In the genomic region with DNA sequence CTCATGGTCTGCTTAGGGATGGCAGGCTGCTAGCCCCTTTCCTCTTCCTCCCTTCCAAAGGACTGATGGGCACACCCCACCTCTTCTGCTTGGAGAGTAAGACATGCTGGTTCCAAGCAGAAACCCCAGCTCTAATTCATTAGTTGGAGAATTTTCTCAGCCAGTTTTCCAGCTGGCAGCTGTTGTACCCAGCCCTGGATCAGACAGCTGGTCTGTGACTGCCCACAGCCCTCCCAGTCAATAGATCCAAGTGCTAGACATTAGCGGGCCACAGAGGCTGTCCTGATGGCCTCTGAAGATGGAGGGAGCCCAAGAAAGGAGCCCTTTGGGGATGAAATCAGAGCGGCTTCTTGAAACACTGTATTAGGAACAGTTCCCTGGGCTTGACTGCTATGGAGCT, we compare ENCODE assay signal across 35 cellular contexts. TPM values are rescaled to one million over a fixed set of nuclear protein-coding genes. Genes with fewer than 3 reads are reported as not detected.
DNase-seq lines count a peak whose midpoint lies in the region; ATAC-seq, FAIRE-seq and TF ChIP-seq lines count a peak whose summit lies in the region.
"Had no signal": no experiment of that assay in that cellular context is flagged by ENCODE, and none has a peak within 500 bp of the region (broad histone marks: within the 10 kb centered on the region; RNA-seq: fewer than 3 reads in every experiment).

No MANE protein-coding gene starts in this region.

- H3K4me3 Mint-ChIP-seq in neural progenitor cell (no peak overlapping the region), type B pancreatic cell (no peak overlapping the region)
- H3K4me3 Mint-ChIP-seq: activated CD4-positive, alpha-beta T cell treated with anti-CD3 and anti-CD28 coated beads, Interleukin-2, amount 10 ng/mL, durations not matched to agents 7 days and 5 days; activated naive CD8-positive, alpha-beta T cell treated with anti-CD3 and anti-CD28 coated beads, Interleukin-2, amount 50 U/mL, for 24 hours; activated T-cell treated with anti-CD3 and anti-CD28 coated beads, Interleukin-2, amount 50 U/mL, for 4 hours; WTC11 had no signal

- H3K14ac ChIP-seq in H1 (ENCODE audit: insufficient read length) = no peak overlapping the region

- no peaks in the 10 kb centered on the region for H3K79me2 ChIP-seq in H1 (ENCODE audit: control insufficient read depth in 1 of 2, insufficient read depth in 2 of 2, low read length in 2 of 2)
- H3K79me2 ChIP-seq in neural progenitor cell (ENCODE audit: low read depth) = no peaks in the 10 kb centered on the region

- H2BK12ac ChIP-seq in H1 (ENCODE audit: low read depth, low read length) = no peak overlapping the region

- peaks cover 23% of the 10 kb centered on the region for H3F3A ChIP-seq in neural progenitor cell (ENCODE audit: low read depth)

- no peak for TF ChIP-seq RAD21 in H1 (IDR thresholded peaks at IDR 0.05 in 1 of 2, conservative IDR thresholded peaks at IDR 0.05 in 1 of 2; ENCODE audit: low read depth in 2 of 2, low read length in 2 of 2)

- H2AFZ ChIP-seq in H1 (ENCODE audit: low read length) = no peak overlapping the region
- H2AFZ ChIP-seq in neural progenitor cell (replicated peaks) = no peak overlapping the region
- H2AFZ ChIP-seq: PC-9 had no signal

- H3K27me3 Mint-ChIP-seq in neural progenitor cell (ENCODE audit: insufficient read depth, low read depth) (peaks cover 6% of the 10 kb centered on the region), type B pancreatic cell (no peaks in the 10 kb centered on the region)
- H3K27me3 Mint-ChIP-seq: activated CD4-positive, alpha-beta T cell treated with anti-CD3 and anti-CD28 coated beads, Interleukin-2, amount 10 ng/mL, durations not matched to agents 7 days and 5 days; activated naive CD8-positive, alpha-beta T cell treated with anti-CD3 and anti-CD28 coated beads, Interleukin-2, amount 50 U/mL, for 24 hours; progenitor cell of endocrine pancreas had no signal

- H4K5ac ChIP-seq in H1 (ENCODE audit: insufficient read length, low read depth, low read length) = no peak overlapping the region

- no peak overlapping the region for H3K4me2 ChIP-seq in H1 (ENCODE audit: insufficient read depth in 1 of 2, low read depth in 2 of 2, low read length in 2 of 2)
- no peak overlapping the region for H3K4me2 ChIP-seq in neural progenitor cell
- H3K4me2 ChIP-seq: BLaER1, PC-9, smooth muscle cell had no signal

- H3K9ac ChIP-seq in H1 (replicated peaks in 1 of 4; ENCODE audit: extremely low read depth in 1 of 4, low read depth in 3 of 4, low read length in 3 of 4) = no peak overlapping the region
- H3K9ac ChIP-seq in neural progenitor cell = no peak overlapping the region
- H3K9ac ChIP-seq: BLaER1 had no signal

- H3K4ac ChIP-seq in H1 (replicated peaks; ENCODE audit: insufficient read length, low read depth, low read length) = no peak overlapping the region

- TF ChIP-seq CTCF in H1 (IDR thresholded peaks at IDR 0.05; ENCODE audit: control extremely low read depth in 1 of 3, insufficient read depth in 1 of 3, low read depth in 1 of 3, low read length in 3 of 3) = no peak
- TF ChIP-seq CTCF in neural progenitor cell (IDR thresholded peaks at IDR 0.05) = no peak
- TF ChIP-seq CTCF in type B pancreatic cell (conservative IDR thresholded peaks at IDR 0.05) = no peak
- no peak for TF ChIP-seq CTCF in sigmoid colon (IDR thresholded peaks at IDR 0.05)
- no peak for TF ChIP-seq CTCF in upper lobe of right lung (IDR thresholded peaks at IDR 0.05)
- no peak for TF ChIP-seq CTCF in tibial nerve (IDR thresholded peaks at IDR 0.05)

- no peak overlapping the region for H2BK15ac ChIP-seq in H1 (ENCODE audit: low read length)

- H3K27ac ChIP-seq in H1 (ENCODE audit: low read depth, low read length) = no peak overlapping the region
- H3K27ac ChIP-seq in neural progenitor cell = no peak overlapping the region
- no peak overlapping the region for H3K27ac ChIP-seq in sigmoid colon
- no peak overlapping the region for H3K27ac ChIP-seq in upper lobe of right lung
- no peak overlapping the region for H3K27ac ChIP-seq in tibial nerve
- H3K27ac ChIP-seq: BLaER1, PC-9, upper lobe of left lung had no signal

- intact Hi-C loops in sigmoid colon (cut with DNase I) (loop anchor here (2.0 to 10.0 kb wide), 2 partner anchors 85 to 211 kb away; no protein-coding TSS in a partner anchor), upper lobe of right lung (cut with DNase I) (no loop called here)

- FAIRE-seq in H1 (lab: Jason Lieb, UNC) = no peak
- FAIRE-seq: endothelial cell of umbilical vein, GM19239, HTR-8/SVneo, kidney had no signal

- no peaks in the 10 kb centered on the region for H3K79me1 ChIP-seq in H1 (ENCODE audit: low read depth, low read length)

- 0 out of 2 replicates have a peak overlapping the region, but pooled peaks have one; percentile 29 for H4K8ac ChIP-seq in H1 (ENCODE audit: extremely low read depth, insufficient read depth, low read length)

- H2BK20ac ChIP-seq in H1 (ENCODE audit: low read length) = no peak overlapping the region

- no peaks in the 10 kb centered on the region for H3K27me3 ChIP-seq in H1 (replicated peaks in 1 of 4; ENCODE audit: control insufficient read depth in 3 of 4, extremely low read depth in 1 of 4, insufficient read depth in 3 of 4, low read length in 3 of 4)
- no peaks in the 10 kb centered on the region for H3K27me3 ChIP-seq in neural progenitor cell
- no peaks in the 10 kb centered on the region for H3K27me3 ChIP-seq in sigmoid colon
- no peaks in the 10 kb centered on the region for H3K27me3 ChIP-seq in upper lobe of right lung
- no peaks in the 10 kb centered on the region for H3K27me3 ChIP-seq in tibial nerve
- H3K27me3 ChIP-seq: BLaER1, stomach, upper lobe of left lung had no signal

- H3K4me1 Mint-ChIP-seq in neural progenitor cell (peaks cover 31% of the 10 kb centered on the region), type B pancreatic cell (ENCODE audit: unreplicated experiment) (peaks cover 13% of the 10 kb centered on the region)
- H3K4me1 Mint-ChIP-seq: activated CD4-positive, alpha-beta T cell treated with anti-CD3 and anti-CD28 coated beads, Interleukin-2, amount 10 ng/mL, durations not matched to agents 7 days and 5 days had no signal

- TF ChIP-seq POLR2A in H1 (IDR thresholded peaks at IDR 0.05; ENCODE audit: control extremely low read depth in 1 of 2, low read depth in 2 of 2, low read length in 2 of 2) = no peak
- no peak for TF ChIP-seq POLR2A in sigmoid colon (IDR thresholded peaks at IDR 0.05)
- no peak for TF ChIP-seq POLR2A in tibial nerve (IDR thresholded peaks at IDR 0.05)

- TF ChIP-seq EP300 in H1 (IDR thresholded peaks at IDR 0.05; ENCODE audit: borderline replicate concordance in 1 of 2, low read depth in 2 of 2, low read length in 2 of 2) (no peak), sigmoid colon (IDR thresholded peaks at IDR 0.05) (no peak), tibial nerve (IDR thresholded peaks at IDR 0.05) (no peak)

- H4K20me1 ChIP-seq in H1 (replicated peaks in 1 of 2; ENCODE audit: control insufficient read depth in 1 of 2, insufficient read depth in 2 of 2, low read length in 2 of 2) (no peaks in the 10 kb centered on the region), neural progenitor cell (ENCODE audit: low read depth) (no peaks in the 10 kb centered on the region)
- H4K20me1 ChIP-seq: BLaER1 had no signal

- DNase-seq in Ammon's horn (ENCODE audit: low spot score) = peak; percentile 49
- peak; percentile 51 for DNase-seq in NCI-H446 treated with DMSO at 0.1 percent for 48 hours (lab: John Stamatoyannopoulos, UW)
- no peak for DNase-seq in H1 (ENCODE audit: low read depth in 1 of 2, low spot score in 2 of 2)
- no peak for DNase-seq in neural progenitor cell (ENCODE audit: low spot score)
- no peak for DNase-seq in type B pancreatic cell (ENCODE audit: extremely low spot score, unreplicated experiment)
- DNase-seq in sigmoid colon = no peak
- DNase-seq in upper lobe of right lung = no peak
- no peak for DNase-seq in tibial nerve (ENCODE audit: low spot score in 2 of 2)
- DNase-seq: activated CD4-positive, alpha-beta T cell treated with anti-CD3 and anti-CD28 coated beads, Interleukin-2, amount 10 ng/mL, durations not matched to agents 7 days and 5 days; activated gamma-delta T cell treated with Interleukin-2 at 50 U/mL for 16 hours; activated naive CD8-positive, alpha-beta T cell treated with anti-CD3 and anti-CD28 coated beads, Interleukin-2, amount 50 U/mL, for 24 hours; activated T-cell treated with anti-CD3 and anti-CD28 coated beads, Interleukin-2, amount 50 U/mL, for 4 hours; DMS79; GDM1; HCEC 1CT; kidney; NCI-H2081; NK-92 treated with Interleukin-12 subunit alpha and Interleukin-12 subunit beta, amount 100 ng/mL, for 24 hours; PC-9; SHP77 treated with DMSO at 0.1 percent for 48 hours; stimulated activated CD4-positive, alpha-beta T cell treated with anti-CD3 and anti-CD28 coated beads, Interleukin-2, amount 100 ng/mL, for 24 hours; stomach; upper lobe of left lung had no signal

- 92% methylated on average over 2 of the region's 2 CpGs; no CpG with 5 or more reads in 1 of the 2 experiments for WGBS in H1 (ENCODE audit: extremely low coverage in 1 of 2, insufficient coverage in 1 of 2, insufficient read length in 1 of 2, insufficient replicate concordance in 2 of 2, low coverage in 1 of 2, low lambda C conversion rate in 2 of 2, missing lambda C conversion rate in 1 of 2), 2 experiments
- 73 to 92% methylated on average over 2 of the region's 2 CpGs for WGBS in sigmoid colon, 2 donors
- 56 to 74% methylated on average over 1 to 2 of the region's 2 CpGs for WGBS in tibial nerve, 2 donors

- CTCF ChIA-PET in H1 (lab: Charles Lee; ENCODE audit: partially characterized antibody) = interaction anchor here (0.6 to 2.0 kb wide), 6 partner anchors 9 to 1814 kb away, joined by 3 to 6 read pairs (median 3); no protein-coding TSS in a partner anchor

- ATAC-seq in upper lobe of right lung = no peak
- ATAC-seq: activated naive CD8-positive, alpha-beta T cell treated with anti-CD3 and anti-CD28 coated beads, Interleukin-2, amount 50 U/mL, for 24 hours; activated T-cell treated with anti-CD3 and anti-CD28 coated beads, Interleukin-2, amount 50 U/mL, for 4 hours; K562 had no signal

- H3K23me2 ChIP-seq in H1 (ENCODE audit: low read depth, low read length) = no peaks in the 10 kb centered on the region

- no peak overlapping the region for H3K18ac ChIP-seq in H1 (ENCODE audit: extremely low read depth, low read length)

- H3K56ac ChIP-seq in H1 (replicated peaks; ENCODE audit: insufficient read length, low read depth, low read length) = no peak overlapping the region

- H3K36me3 ChIP-seq in H1 (ENCODE audit: control insufficient read depth in 2 of 4, insufficient read depth in 4 of 4, low read length in 3 of 4) (no peaks in the 10 kb centered on the region), neural progenitor cell (no peaks in the 10 kb centered on the region), sigmoid colon (peaks cover 0 to 14% (median 8%) of the 10 kb centered on the region in 4 donors), upper lobe of right lung (no peaks in the 10 kb centered on the region), tibial nerve (peaks cover 0 to 9% (median 0%) of the 10 kb centered on the region in 3 donors)
- H3K36me3 ChIP-seq: BLaER1, upper lobe of left lung had no signal

- 0 out of 2 replicates have a peak overlapping the region, but pooled peaks have one; percentile 89 for H2BK5ac ChIP-seq in H1 (ENCODE audit: low read depth, low read length)

- no peak overlapping the region for H2BK120ac ChIP-seq in H1 (replicated peaks; ENCODE audit: low read depth, low read length)

- H3K9me3 ChIP-seq in H1 (ENCODE audit: insufficient read depth in 2 of 2, low read depth in 1 of 2, low read length in 1 of 2) = no peaks in the 10 kb centered on the region
- H3K9me3 ChIP-seq in neural progenitor cell (ENCODE audit: low read depth) = no peaks in the 10 kb centered on the region
- no peaks in the 10 kb centered on the region for H3K9me3 ChIP-seq in sigmoid colon
- H3K9me3 ChIP-seq in upper lobe of right lung = no peaks in the 10 kb centered on the region
- no peaks in the 10 kb centered on the region for H3K9me3 ChIP-seq in tibial nerve
- H3K9me3 ChIP-seq: BLaER1, stomach, upper lobe of left lung had no signal

- H3K23ac ChIP-seq in H1 (ENCODE audit: insufficient read length) = no peak overlapping the region

- H3K36me3 Mint-ChIP-seq in neural progenitor cell (no peaks in the 10 kb centered on the region), type B pancreatic cell (no peaks in the 10 kb centered on the region)
- H3K36me3 Mint-ChIP-seq: WTC11 had no signal

- H3K4me3 ChIP-seq in H1 (ENCODE audit: extremely low read depth in 1 of 4, insufficient read depth in 2 of 4, low read depth in 3 of 4, low read length in 4 of 4) (no peak overlapping the region), neural progenitor cell (no peak overlapping the region), sigmoid colon (no peak overlapping the region), upper lobe of right lung (no peak overlapping the region), tibial nerve (no peak overlapping the region)
- H3K4me3 ChIP-seq: BLaER1, K562, lung, PC-9, smooth muscle cell, stomach, upper lobe of left lung had no signal

- H3K27ac Mint-ChIP-seq in neural progenitor cell (peak overlapping the region; percentile 72), type B pancreatic cell (no peak overlapping the region)
- H3K27ac Mint-ChIP-seq: activated CD4-positive, alpha-beta T cell treated with anti-CD3 and anti-CD28 coated beads, Interleukin-2, amount 10 ng/mL, durations not matched to agents 7 days and 5 days; activated naive CD8-positive, alpha-beta T cell treated with anti-CD3 and anti-CD28 coated beads, Interleukin-2, amount 50 U/mL, for 24 hours; progenitor cell of endocrine pancreas; WTC11 had no signal

- POLR2A ChIA-PET in H1 (lab: Charles Lee; ENCODE audit: partially characterized antibody) = interaction anchor here (1.4 to 1.6 kb wide), 2 partner anchors 9 to 179 kb away, joined by 3 to 5 read pairs; no protein-coding TSS in a partner anchor

- peaks cover 19 to 21% (median 19%) of the 10 kb centered on the region in 4 experiments for H3K4me1 ChIP-seq in H1 (replicated peaks in 1 of 4; ENCODE audit: control insufficient read depth in 3 of 4, insufficient read depth in 4 of 4, low read length in 3 of 4)
- H3K4me1 ChIP-seq in neural progenitor cell = peaks cover 33% of the 10 kb centered on the region
- H3K4me1 ChIP-seq in sigmoid colon = peaks cover 0 to 41% (median 38%) of the 10 kb centered on the region in 4 donors
- H3K4me1 ChIP-seq in upper lobe of right lung = peaks cover 11% of the 10 kb centered on the region
- H3K4me1 ChIP-seq in tibial nerve = peaks cover 0 to 41% (median 18%) of the 10 kb centered on the region in 4 donors

- H2AK5ac ChIP-seq in H1 (ENCODE audit: low read depth, low read length) = 0 out of 2 replicates have a peak overlapping the region, but pooled peaks have one; percentile 76

- H4K91ac ChIP-seq in H1 (replicated peaks; ENCODE audit: insufficient read length, low read length) = no peak overlapping the region

- H3K9me3 Mint-ChIP-seq in neural progenitor cell (no peaks in the 10 kb centered on the region), type B pancreatic cell (no peaks in the 10 kb centered on the region)
- H3K9me3 Mint-ChIP-seq: activated CD4-positive, alpha-beta T cell treated with anti-CD3 and anti-CD28 coated beads, Interleukin-2, amount 10 ng/mL, durations not matched to agents 7 days and 5 days; activated naive CD8-positive, alpha-beta T cell treated with anti-CD3 and anti-CD28 coated beads, Interleukin-2, amount 50 U/mL, for 24 hours; activated T-cell treated with anti-CD3 and anti-CD28 coated beads, Interleukin-2, amount 50 U/mL, for 4 hours; WTC11 had no signal

RNA-seq across cellular contexts. Expression of gene ACOT11, which starts 35.8 kb away (rescaled TPM):
- 3.5 and 3.8 TPM in 2 replicates for total RNA-seq in H1 (2021; fragmentation: NEBNext Ultra II Directional; extraction: Animal tissue kit (Norgen Biotek cat#: 25700))
- polyA plus RNA-seq in H1 (2011; rRNA removed) (4.5 and 5.6 TPM in 2 replicates), sigmoid colon (10 to 100 TPM; 21.0 to 40.9 (median 31.9) TPM)
- polyA plus RNA-seq in H1 (2011; cell fraction: cytosol; rRNA removed) = 4.2 TPM
- 9.9 TPM for polyA plus RNA-seq in H1 (2011; cell fraction: nucleus; rRNA removed)
- polyA plus RNA-seq in H1 (2012, experiment 1 of 2) = 2.9 to 4.1 TPM (median 3.4 TPM) in 4 replicates
- polyA plus RNA-seq in H1 (2012, experiment 2 of 2) = 3.2 TPM
- 2.8 TPM for polyA plus RNA-seq in H1 (2013, experiment 1 of 2)
- polyA plus RNA-seq in H1 (2013, experiment 2 of 2) = 2.5 TPM
- polyA minus RNA-seq in H1 (2011; rRNA and poly(A)+ RNA removed) = 6.1 and 6.3 TPM in 2 replicates
- 1.8 TPM for polyA minus RNA-seq in H1 (2011; cell fraction: cytosol; rRNA and poly(A)+ RNA removed)
- polyA minus RNA-seq in H1 (2011; cell fraction: nucleus; rRNA and poly(A)+ RNA removed) = 8.7 TPM
- total RNA-seq in neural progenitor cell (ENCODE audit: low replicate concordance) (0.51 and 1.7 TPM in 2 replicates), type B pancreatic cell (ENCODE audit: low replicate concordance) (5.2 and 11.6 TPM in 2 replicates), sigmoid colon (10 to 100 TPM in 3 of 4 donors, 1 to 10 TPM in 1; 8.9 to 30.5 (median 19.8) TPM), upper lobe of right lung (5.0 TPM), tibial nerve (10 to 100 TPM in 2 of 4 donors, 1 to 10 TPM in 2; 7.5 to 13.8 (median 10.2) TPM)

RNA-seq across cellular contexts. Expression of gene FAM151A, which starts 39.5 kb away (rescaled TPM):
- not detected in 2 replicates for total RNA-seq in H1 (2021; fragmentation: NEBNext Ultra II Directional; extraction: Animal tissue kit (Norgen Biotek cat#: 25700))
- 0.08 TPM in 1 of 2 replicates, not detected in the other for polyA plus RNA-seq in H1 (2011; rRNA removed)
- polyA plus RNA-seq in H1 (2011; cell fraction: cytosol; rRNA removed) = 0.08 TPM
- polyA plus RNA-seq in H1 (2011; cell fraction: nucleus; rRNA removed) = 0.07 TPM
- polyA plus RNA-seq in H1 (2012, experiment 1 of 2) = not detected in 4 replicates
- polyA plus RNA-seq in H1 (2012, experiment 2 of 2) = not detected
- 0.08 TPM for polyA plus RNA-seq in H1 (2013, experiment 1 of 2)
- 0.06 TPM for polyA plus RNA-seq in H1 (2013, experiment 2 of 2)
- not detected in 2 replicates for polyA minus RNA-seq in H1 (2011; rRNA and poly(A)+ RNA removed)
- polyA minus RNA-seq in H1 (2011; cell fraction: cytosol; rRNA and poly(A)+ RNA removed) = not detected
- polyA minus RNA-seq in H1 (2011; cell fraction: nucleus; rRNA and poly(A)+ RNA removed) = not detected
- total RNA-seq in neural progenitor cell (ENCODE audit: low replicate concordance) = not detected in 2 replicates
- total RNA-seq in type B pancreatic cell (ENCODE audit: low replicate concordance) = 0.39 and 5.8 TPM in 2 replicates
- total RNA-seq in sigmoid colon = not detected
- polyA plus RNA-seq in sigmoid colon = 1 to 10 TPM; 3.2 to 5.4 (median 3.7) TPM
- not detected for total RNA-seq in upper lobe of right lung
- total RNA-seq in tibial nerve = not detected
- total RNA-seq: activated CD4-positive, alpha-beta T cell treated with anti-CD3 and anti-CD28 coated beads, Interleukin-2, amount 10 ng/mL, durations not matched to agents 7 days and 5 days; activated T-cell treated with anti-CD3 and anti-CD28 coated beads, Interleukin-2, amount 50 U/mL, for 4 hours; chondrocyte; endothelial cell of umbilical vein; glomerular endothelial cell; K562; kidney; lung; MCF 10A; PC-9; progenitor cell of endocrine pancreas; smooth muscle cell; upper lobe of left lung had no signal
- polyA plus RNA-seq: endothelial cell of umbilical vein, K562, smooth muscle cell had no signal

RNA-seq across cellular contexts. Expression of gene MROH7, which starts 57.7 kb away (rescaled TPM):
- 0.07 TPM in 1 of 2 replicates, not detected in the other for total RNA-seq in H1 (2021; fragmentation: NEBNext Ultra II Directional; extraction: Animal tissue kit (Norgen Biotek cat#: 25700))
- 0.20 and 0.27 TPM in 2 replicates for polyA plus RNA-seq in H1 (2011; rRNA removed)
- polyA plus RNA-seq in H1 (2011; cell fraction: cytosol; rRNA removed) = 0.19 TPM
- polyA plus RNA-seq in H1 (2011; cell fraction: nucleus; rRNA removed) = 0.96 TPM
- 0.15 to 0.48 TPM (median 0.28 TPM) in 3 of 4 replicates, not detected in the other for polyA plus RNA-seq in H1 (2012, experiment 1 of 2)
- not detected for polyA plus RNA-seq in H1 (2012, experiment 2 of 2)
- polyA plus RNA-seq in H1 (2013, experiment 1 of 2) = 0.08 TPM
- 0.04 TPM for polyA plus RNA-seq in H1 (2013, experiment 2 of 2)
- polyA minus RNA-seq in H1 (2011; rRNA and poly(A)+ RNA removed) = 0.51 and 0.66 TPM in 2 replicates
- not detected for polyA minus RNA-seq in H1 (2011; cell fraction: cytosol; rRNA and poly(A)+ RNA removed)
- polyA minus RNA-seq in H1 (2011; cell fraction: nucleus; rRNA and poly(A)+ RNA removed) = 1.9 TPM
- total RNA-seq in neural progenitor cell (ENCODE audit: low replicate concordance) = 0.21 and 0.34 TPM in 2 replicates
- total RNA-seq in type B pancreatic cell (ENCODE audit: low replicate concordance) = 0.19 and 0.79 TPM in 2 replicates
- 10 to 100 TPM; 11.2 to 23.0 (median 15.9) TPM for total RNA-seq in sigmoid colon
- polyA plus RNA-seq in sigmoid colon = 1 to 10 TPM in 2 of 3 donors, under 1 TPM in 1; 0.69 to 4.3 (median 1.8) TPM
- 3.6 TPM for total RNA-seq in upper lobe of right lung
- total RNA-seq in tibial nerve = 1 to 10 TPM; 4.4 to 7.2 (median 5.8) TPM
- total RNA-seq: glomerular endothelial cell, K562, MCF 10A, PC-9 had no signal
- polyA plus RNA-seq: K562 had no signal

Comparison
In these comparisons a context has a peak if more than half of its experiments do, and no peak if none do; other contexts are left out.
1. DNase-seq: peak in Ammon's horn (single experiment) and NCI-H446 treated with DMSO at 0.1 percent for 48 hours (single experiment); none in H1 (0 of 2), neural progenitor cell (single experiment), type B pancreatic cell (single experiment), sigmoid colon (single experiment), upper lobe of right lung (single experiment) and tibial nerve (0 of 2).